ENCODE assay signal across 8 cellular contexts in the genomic region with DNA sequence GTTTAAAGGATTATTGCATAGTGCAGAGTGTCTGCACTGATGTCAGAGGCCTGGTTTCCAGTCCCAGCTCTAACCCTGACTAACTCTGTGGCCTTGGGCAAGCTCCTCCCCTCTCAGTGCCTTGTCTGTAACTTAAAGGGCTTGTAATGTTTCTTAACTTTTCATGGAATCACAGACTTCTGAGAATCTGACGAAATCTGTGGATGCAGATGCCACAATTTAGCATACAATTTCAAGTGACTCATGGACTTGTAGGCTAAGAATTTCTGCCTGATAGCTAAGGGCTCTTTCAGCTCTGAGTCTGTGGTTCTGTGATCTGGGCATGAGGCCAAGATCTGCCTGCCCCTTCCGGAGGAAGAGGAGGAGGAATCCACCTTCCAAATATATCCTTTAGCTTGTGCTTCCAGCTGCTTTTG.
A peak's percentile ranks its signal among the peaks of the same experiment; 100 is the strongest.
DNase-seq lines count a peak whose midpoint lies in the region; TF ChIP-seq lines count a peak whose summit lies in the region.

No MANE protein-coding gene starts in this region.

- intact Hi-C loops in activated naive CD4-positive, alpha-beta T cell treated with anti-CD3 and anti-CD28 coated beads for 36 hours (cut with micrococcal nuclease): no loop called here

- in situ Hi-C loops in astrocyte of the cerebellum (cut with HindIII; ENCODE audit: low sequenced_read_pairs): no loop called here

- DNase-seq in activated naive CD4-positive, alpha-beta T cell treated with anti-CD3 and anti-CD28 coated beads for 36 hours: peak; percentile 4
- no peak for DNase-seq in activated naive CD4-positive, alpha-beta T cell (lab: John Stamatoyannopoulos, UW)
- DNase-seq in astrocyte of the cerebellum (ENCODE audit: low read depth) (peak; percentile 88), iris pigment epithelial cell (ENCODE audit: low read depth) (peak; percentile 97), stromal cell of bone marrow (ENCODE audit: low read depth) (peak; percentile 89), glutamatergic neuron (no peak)
- DNase-seq in activated naive CD4-positive, alpha-beta T cell treated with Interleukin-2 at 50 U/mL for 16 hours: no peak
- no peak for DNase-seq in activated naive CD4-positive, alpha-beta T cell treated with anti-CD3 and anti-CD28 coated beads, Interleukin-2, amount 50 U/mL, for 16 hours

- H3K4me3 ChIP-seq in astrocyte of the cerebellum (ENCODE audit: low read depth, low read length): no peak overlapping the region

- H3K36me3 Mint-ChIP-seq in activated naive CD4-positive, alpha-beta T cell treated with anti-CD3 and anti-CD28 coated beads for 36 hours (ENCODE audit: low read depth): no peaks in the 10 kb centered on the region
- no peaks in the 10 kb centered on the region for H3K36me3 Mint-ChIP-seq in glutamatergic neuron (ENCODE audit: unreplicated experiment)

- no peak overlapping the region for H3K27ac Mint-ChIP-seq in activated naive CD4-positive, alpha-beta T cell treated with anti-CD3 and anti-CD28 coated beads for 36 hours
- no peak overlapping the region for H3K27ac Mint-ChIP-seq in glutamatergic neuron (ENCODE audit: unreplicated experiment)

- CTCF ChIA-PET in activated naive CD4-positive, alpha-beta T cell treated with anti-CD3 and anti-CD28 coated beads for 36 hours (lab: Charles Lee): no interaction called here

- no peaks in the 10 kb centered on the region for H3K9me3 Mint-ChIP-seq in activated naive CD4-positive, alpha-beta T cell treated with anti-CD3 and anti-CD28 coated beads for 36 hours
- H3K9me3 Mint-ChIP-seq in glutamatergic neuron (ENCODE audit: unreplicated experiment): no peaks in the 10 kb centered on the region

- H3K4me1 Mint-ChIP-seq in activated naive CD4-positive, alpha-beta T cell treated with anti-CD3 and anti-CD28 coated beads for 36 hours (ENCODE audit: low read depth): no peaks in the 10 kb centered on the region
- no peaks in the 10 kb centered on the region for H3K4me1 Mint-ChIP-seq in glutamatergic neuron (ENCODE audit: low read depth, unreplicated experiment)

- H3K4me3 Mint-ChIP-seq in activated naive CD4-positive, alpha-beta T cell treated with anti-CD3 and anti-CD28 coated beads for 36 hours: no peak overlapping the region
- H3K4me3 Mint-ChIP-seq in glutamatergic neuron (ENCODE audit: unreplicated experiment): no peak overlapping the region

- no peaks in the 10 kb centered on the region for H3K27me3 Mint-ChIP-seq in activated naive CD4-positive, alpha-beta T cell treated with anti-CD3 and anti-CD28 coated beads for 36 hours (ENCODE audit: low read depth)
- H3K27me3 Mint-ChIP-seq in glutamatergic neuron (ENCODE audit: unreplicated experiment): no peaks in the 10 kb centered on the region

- TF ChIP-seq CTCF in astrocyte of the cerebellum (IDR thresholded peaks at IDR 0.05; ENCODE audit: low read depth, low read length, missing control alignments) (no peak), glutamatergic neuron (IDR thresholded peaks at IDR 0.05; ENCODE audit: partially characterized antibody, unreplicated experiment) (no peak)

Comparison
In these comparisons a context has a peak if more than half of its experiments do, and no peak if none do; other contexts are left out.
1. DNase-seq: peak in activated naive CD4-positive, alpha-beta T cell treated with anti-CD3 and anti-CD28 coated beads for 36 hours (single experiment), astrocyte of the cerebellum (single experiment), iris pigment epithelial cell (single experiment) and stromal cell of bone marrow (single experiment); none in activated naive CD4-positive, alpha-beta T cell (0 of 4), glutamatergic neuron (single experiment), activated naive CD4-positive, alpha-beta T cell treated with Interleukin-2 at 50 U/mL for 16 hours (single experiment) and activated naive CD4-positive, alpha-beta T cell treated with anti-CD3 and anti-CD28 coated beads, Interleukin-2, amount 50 U/mL, for 16 hours (single experiment).